ENCODE assay signal across 8 cellular contexts in the genomic region with DNA sequence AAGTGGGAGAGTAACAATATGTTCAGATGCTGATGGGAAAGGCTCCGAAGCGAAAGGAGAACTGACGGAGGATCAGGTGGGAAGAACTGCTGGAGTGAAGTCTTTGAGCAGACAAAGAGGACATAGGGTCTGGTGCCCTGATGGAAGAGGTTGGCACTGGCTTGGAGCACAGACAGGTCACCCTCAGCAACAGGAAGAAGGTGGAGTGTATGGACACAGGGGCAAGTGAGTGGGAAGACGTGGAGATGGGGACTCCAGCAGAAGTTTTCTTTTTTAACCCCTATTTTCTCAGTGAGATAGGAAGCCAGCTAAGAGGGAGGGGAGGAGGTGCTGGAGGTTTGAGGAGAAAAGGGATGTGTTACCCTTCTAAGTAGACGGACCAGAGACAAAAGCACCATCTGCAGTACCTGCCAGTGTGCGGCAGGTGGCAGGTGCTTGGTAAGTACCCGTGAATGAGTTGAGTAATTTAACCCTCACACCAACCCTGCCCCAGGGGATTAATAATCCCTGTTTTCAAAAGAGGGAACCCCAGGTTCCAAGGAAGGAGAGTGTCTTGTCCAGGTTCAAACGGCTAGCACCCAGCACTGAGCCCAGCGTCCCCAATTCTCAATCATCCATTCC. TPM values are rescaled to one million over a fixed set of nuclear protein-coding genes. Genes with fewer than 3 reads are reported as not detected.
DNase-seq lines count a peak whose midpoint lies in the region; ATAC-seq, FAIRE-seq and TF ChIP-seq lines count a peak whose summit lies in the region.

No MANE protein-coding gene starts in this region.

- TF ChIP-seq POLR2A in breast epithelium (IDR thresholded peaks at IDR 0.05), result no peak

- H3K36me3 ChIP-seq in breast epithelium (no peaks in the 10 kb centered on the region), pancreas (no peaks in the 10 kb centered on the region)

- ATAC-seq in pancreas, result peak in 3 of 4 donors; percentile 66 to 74 (median 70)
- no peak for ATAC-seq in HG02884 (IDR thresholded peaks at IDR 0.05; ENCODE audit: unreplicated experiment)
- ATAC-seq in GM18858 (IDR thresholded peaks at IDR 0.05; ENCODE audit: unreplicated experiment), result no peak

- H3K27me3 ChIP-seq in breast epithelium, result peaks cover 0 to 9% of the 10 kb centered on the region in 2 donors
- H3K27me3 ChIP-seq in pancreas, result no peaks in the 10 kb centered on the region

- H3K4me3 ChIP-seq in breast epithelium (no peak overlapping the region), pancreas (no peak overlapping the region)

- DNase-seq in DMS53 (lab: John Stamatoyannopoulos, UW), result peak; percentile 37
- no peak for DNase-seq in DMS53 treated with DMSO at 0.1 percent for 48 hours (lab: John Stamatoyannopoulos, UW; ENCODE audit: unreplicated experiment)
- peak; percentile 10 for DNase-seq in NCI-H2171 (lab: John Stamatoyannopoulos, UW)
- DNase-seq in breast epithelium (ENCODE audit: low spot score in 2 of 2), result no peak
- no peak for DNase-seq in pancreas
- DNase-seq in GM19240 (ENCODE audit: insufficient read length, low spot score), result no peak

- 32 to 34% methylated on average over 9 of the region's 9 CpGs for WGBS in pancreas, 2 donors

- no peak for FAIRE-seq in pancreas (lab: Jason Lieb, UNC)

- H3K9me3 ChIP-seq in breast epithelium (no peaks in the 10 kb centered on the region), pancreas (no peaks in the 10 kb centered on the region)

- H3K27ac ChIP-seq in breast epithelium (no peak overlapping the region), pancreas (no peak overlapping the region)

- TF ChIP-seq CTCF in breast epithelium (IDR thresholded peaks at IDR 0.05) (peak in 2 of 3 donors; percentile 26 to 53), pancreas (IDR thresholded peaks at IDR 0.05) (peak in 2 of 4 donors; percentile 21 to 37)

- H3K4me1 ChIP-seq in breast epithelium (no peaks in the 10 kb centered on the region), pancreas (no peaks in the 10 kb centered on the region)

- intact Hi-C loops in breast epithelium (cut with DNase I; ENCODE audit: low total_unique reads), result no loop called here
- intact Hi-C loops in pancreas (cut with DNase I), result no loop called here

RNA-seq across cellular contexts. Expression of a gene that starts 11.2 kb away (rescaled TPM):
- total RNA-seq in breast epithelium, result 10 to 100 TPM in 1 of 3 donors, 1 to 10 TPM in 1, under 1 TPM in 1; 0.33 to 61.8 (median 4.2) TPM
- under 1 TPM in 4 of 6 donors, not detected in 2; 0.06 to 0.58 (median 0.36) TPM for total RNA-seq in pancreas
- 1 to 10 TPM in 1 of 2 donors, under 1 TPM in 1; 0.54 to 1.3 TPM for polyA plus RNA-seq in pancreas

RNA-seq across cellular contexts. Expression of a gene that starts 19.4 kb away (rescaled TPM):
- total RNA-seq in breast epithelium (10 to 100 TPM in 2 of 3 donors, 1 to 10 TPM in 1; 9.1 to 29.3 (median 27.2) TPM), pancreas (10 to 100 TPM in 1 of 6 donors, 1 to 10 TPM in 5; 3.8 to 12.4 (median 5.9) TPM)
- 10 to 100 TPM; 27.2 to 29.4 TPM for polyA plus RNA-seq in pancreas

RNA-seq across cellular contexts. Expression of a gene that starts 39.1 kb away (rescaled TPM):
- total RNA-seq in breast epithelium (10 to 100 TPM in 2 of 3 donors, 1 to 10 TPM in 1; 6.0 to 14.9 (median 13.1) TPM), pancreas (1 to 10 TPM in 4 of 6 donors, under 1 TPM in 2; 0.37 to 6.8 (median 2.4) TPM)
- under 1 TPM; 0.57 to 0.73 TPM for polyA plus RNA-seq in pancreas

RNA-seq across cellular contexts. Expression of a gene that starts 48.4 kb away (rescaled TPM):
- under 1 TPM; 0.15 to 0.98 (median 0.32) TPM for total RNA-seq in breast epithelium
- total RNA-seq in pancreas, result 1 to 10 TPM in 1 of 6 donors, under 1 TPM in 3, not detected in 2; 0.25 to 1.3 (median 0.69) TPM
- under 1 TPM in 1 of 2 donors, not detected in 1; 0.14 TPM for polyA plus RNA-seq in pancreas

Comparison
In these comparisons a context has a peak if more than half of its experiments do, and no peak if none do; other contexts are left out.
1. DNase-seq: peak in DMS53 (single experiment) and NCI-H2171 (single experiment); none in DMS53 treated with DMSO at 0.1 percent for 48 hours (single experiment), breast epithelium (0 of 2), pancreas (0 of 6) and GM19240 (single experiment).
2. ATAC-seq: peak in pancreas (3 of 4); none in HG02884 (single experiment) and GM18858 (single experiment).